Comparison of ENCODE assay signal across 26 cellular contexts in genomic region chr15:78626611-78627010, GRCh38. TPM values are rescaled to one million over a fixed set of nuclear protein-coding genes. Genes with fewer than 3 reads are reported as not detected.
"Had no signal": no experiment of that assay in that cellular context is flagged by ENCODE, and none has a peak within 500 bp of the region (broad histone marks: within the 10 kb centered on the region; RNA-seq: fewer than 3 reads in every experiment).

No MANE protein-coding gene starts in this region.

- ATAC-seq: activated CD8-positive, alpha-beta T cell treated with anti-CD3 and anti-CD28 coated beads, Interleukin-2, amount 10 ng/mL, durations not matched to agents 7 days and 5 days; activated naive CD8-positive, alpha-beta T cell treated with anti-CD3 and anti-CD28 coated beads, Interleukin-2, amount 50 U/mL, for 24 hours; natural killer cell; sciatic nerve; stimulated activated naive CD8-positive, alpha-beta T cell treated with anti-CD3 and anti-CD28 coated beads, Interleukin-15, amount 100 ng/mL, for 72 hours had no signal

- H3K4me1 Mint-ChIP-seq: activated B cell treated with CpG ODN at 0.5 μM for 24 hours, endodermal cell, natural killer cell had no signal

- H3K4me3 ChIP-seq: colonic mucosa, lung, smooth muscle cell had no signal

- H3K9me3 Mint-ChIP-seq: activated B cell treated with CpG ODN at 0.5 μM for 24 hours; activated naive CD4-positive, alpha-beta T cell treated with anti-CD3 and anti-CD28 coated beads, Interleukin-2, amount 10 ng/mL, durations not matched to agents 7 days and 5 days; activated naive CD8-positive, alpha-beta T cell treated with anti-CD3 and anti-CD28 coated beads, Interleukin-2, amount 50 U/mL, for 24 hours; activated T-cell treated with anti-CD3 and anti-CD28 coated beads, Interleukin-2, amount 50 U/mL, for 24 hours; activated T-helper 2 cell treated with anti-CD3 and anti-CD28 coated beads, Interferon-gamma antibody, Interleukin-2, Interleukin-4, amounts not matched to agents 10 μg/mL and 5 μg/mL and 100 μg/mL, durations not matched to agents 14 hours and 24 hours and 36 hours; endodermal cell; natural killer cell; stimulated activated naive CD8-positive, alpha-beta T cell treated with anti-CD3 and anti-CD28 coated beads, Interleukin-15, amount 100 ng/mL, for 72 hours; type B pancreatic cell had no signal

- H3K27ac Mint-ChIP-seq: activated B cell treated with CpG ODN at 0.5 μM for 24 hours; activated CD8-positive, alpha-beta T cell treated with anti-CD3 and anti-CD28 coated beads, Interleukin-2, amount 10 ng/mL, durations not matched to agents 7 days and 5 days; activated naive CD4-positive, alpha-beta T cell treated with anti-CD3 and anti-CD28 coated beads, Interleukin-2, amount 10 ng/mL, durations not matched to agents 7 days and 5 days; activated naive CD8-positive, alpha-beta T cell treated with anti-CD3 and anti-CD28 coated beads, Interleukin-2, amount 50 U/mL, for 24 hours; activated T-cell treated with anti-CD3 and anti-CD28 coated beads, Interleukin-2, amount 50 U/mL, for 24 hours; activated T-helper 2 cell treated with anti-CD3 and anti-CD28 coated beads, Interferon-gamma antibody, Interleukin-2, Interleukin-4, amounts not matched to agents 10 μg/mL and 5 μg/mL and 100 μg/mL, durations not matched to agents 14 hours and 24 hours and 36 hours; endodermal cell; natural killer cell; stimulated activated naive CD8-positive, alpha-beta T cell treated with anti-CD3 and anti-CD28 coated beads, Interleukin-15, amount 100 ng/mL, for 72 hours; type B pancreatic cell had no signal

- H3K36me3 Mint-ChIP-seq: activated naive CD4-positive, alpha-beta T cell treated with anti-CD3 and anti-CD28 coated beads, Interleukin-2, amount 10 ng/mL, durations not matched to agents 7 days and 5 days; natural killer cell; type B pancreatic cell had no signal

- H3K4me3 Mint-ChIP-seq: activated B cell treated with CpG ODN at 0.5 μM for 24 hours; activated CD8-positive, alpha-beta T cell treated with anti-CD3 and anti-CD28 coated beads, Interleukin-2, amount 10 ng/mL, durations not matched to agents 7 days and 5 days; activated naive CD4-positive, alpha-beta T cell treated with anti-CD3 and anti-CD28 coated beads, Interleukin-2, amount 10 ng/mL, durations not matched to agents 7 days and 5 days; activated naive CD8-positive, alpha-beta T cell treated with anti-CD3 and anti-CD28 coated beads, Interleukin-2, amount 50 U/mL, for 24 hours; activated T-cell treated with anti-CD3 and anti-CD28 coated beads, Interleukin-2, amount 50 U/mL, for 24 hours; endodermal cell; natural killer cell; stimulated activated naive CD8-positive, alpha-beta T cell treated with anti-CD3 and anti-CD28 coated beads, Interleukin-15, amount 100 ng/mL, for 72 hours; type B pancreatic cell had no signal

- DNase-seq: activated B cell treated with CpG ODN at 0.5 μM for 24 hours; activated CD4-positive, alpha-beta T cell treated with anti-CD3 and anti-CD28 coated beads for 48 hours; activated CD8-positive, alpha-beta T cell treated with anti-CD3 and anti-CD28 coated beads, Interleukin-2, amount 10 ng/mL, durations not matched to agents 7 days and 5 days; activated naive CD4-positive, alpha-beta T cell treated with anti-CD3 and anti-CD28 coated beads, Interleukin-2, amount 10 ng/mL, durations not matched to agents 7 days and 5 days; activated naive CD8-positive, alpha-beta T cell treated with anti-CD3 and anti-CD28 coated beads, Interleukin-2, amount 50 U/mL, for 24 hours; anterior cingulate cortex; brain microvascular endothelial cell; central memory CD4-positive, alpha-beta T cell; colonic mucosa; endodermal cell; foreskin keratinocyte; hypothalamus; natural killer cell; stimulated activated CD4-positive, alpha-beta T cell treated with anti-CD3 and anti-CD28 coated beads, Interleukin-4, amount 100 ng/mL, for 1 hour; stimulated activated naive CD8-positive, alpha-beta T cell treated with anti-CD3 and anti-CD28 coated beads, Interleukin-15, amount 100 ng/mL, for 72 hours had no signal

- H3K27ac ChIP-seq: brain microvascular endothelial cell, colonic mucosa, epithelial cell of prostate, foreskin keratinocyte, neutrophil, parathyroid adenoma had no signal

- H3K9me3 ChIP-seq: colonic mucosa, neutrophil had no signal

- H3K36me3 ChIP-seq: brain microvascular endothelial cell, colonic mucosa, neutrophil had no signal

- H3K4me1 ChIP-seq: colonic mucosa, parathyroid adenoma had no signal

RNA-seq across cellular contexts. Expression of gene CHRNA3, which starts 5.8 kb away (rescaled TPM):
- total RNA-seq: activated B cell treated with CpG ODN at 0.5 μM for 24 hours; activated CD8-positive, alpha-beta T cell treated with anti-CD3 and anti-CD28 coated beads, Interleukin-2, amount 10 ng/mL, durations not matched to agents 7 days and 5 days; activated T-helper 2 cell treated with anti-CD3 and anti-CD28 coated beads, Interferon-gamma antibody, Interleukin-2, Interleukin-4, amounts not matched to agents 10 μg/mL and 5 μg/mL and 100 μg/mL, durations not matched to agents 14 hours and 24 hours and 36 hours; fibroblast of lung; foreskin keratinocyte; natural killer cell; sciatic nerve; smooth muscle cell had no signal
- polyA plus RNA-seq: fibroblast of lung, foreskin keratinocyte, keratinocyte had no signal

RNA-seq across cellular contexts. Expression of gene CHRNB4, which starts 14.4 kb away (rescaled TPM):
- total RNA-seq: activated B cell treated with CpG ODN at 0.5 μM for 24 hours; activated CD8-positive, alpha-beta T cell treated with anti-CD3 and anti-CD28 coated beads, Interleukin-2, amount 10 ng/mL, durations not matched to agents 7 days and 5 days; activated T-helper 2 cell treated with anti-CD3 and anti-CD28 coated beads, Interferon-gamma antibody, Interleukin-2, Interleukin-4, amounts not matched to agents 10 μg/mL and 5 μg/mL and 100 μg/mL, durations not matched to agents 14 hours and 24 hours and 36 hours; fibroblast of lung; lung; natural killer cell; sciatic nerve; smooth muscle cell had no signal
- polyA plus RNA-seq: fibroblast of lung, smooth muscle cell had no signal
